ENCODE assay signal across 1 cellular context in the genomic region with DNA sequence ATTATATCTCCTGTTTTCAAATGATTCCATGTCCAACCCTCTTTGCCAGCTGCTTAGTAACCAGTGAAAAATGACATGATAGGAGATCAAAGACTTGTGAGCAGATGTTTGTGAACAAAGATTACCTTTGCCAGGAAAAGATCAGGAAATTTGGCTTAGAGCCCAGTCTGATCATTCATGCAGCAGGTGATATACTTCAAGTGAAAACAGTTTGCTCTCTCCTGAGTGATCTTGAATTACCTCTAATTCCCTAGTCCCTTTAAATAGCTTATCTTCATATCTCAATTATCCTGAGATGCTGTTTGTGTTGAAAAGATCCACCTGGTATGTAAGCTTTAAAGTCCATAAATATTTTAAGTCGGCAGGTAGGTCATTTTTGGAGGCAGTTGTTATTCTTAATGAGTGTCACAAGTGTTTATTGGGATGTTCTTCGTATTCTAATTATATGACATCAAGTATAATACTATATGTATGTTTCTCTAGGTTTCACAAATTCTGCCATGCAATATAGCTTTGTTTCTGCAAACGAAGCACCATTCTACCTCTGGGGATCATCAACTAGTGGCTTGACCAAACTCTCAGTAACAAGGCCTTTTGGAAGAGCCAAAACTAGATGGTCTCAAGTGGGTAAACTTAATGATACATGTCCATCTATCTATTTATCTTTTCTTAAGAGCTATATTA.
TF ChIP-seq lines count a peak whose summit lies in the region.

No MANE protein-coding gene starts in this region.

TF ChIP-seq in Ishikawa, 13 proteins besides CTCF, POLR2A, EP300 and RAD21:
- no peak for TF ChIP-seq FOXM1 (IDR thresholded peaks at IDR 0.05; ENCODE audit: borderline replicate concordance, low read depth)
- no peak for TF ChIP-seq CREB1 (IDR thresholded peaks at IDR 0.05; ENCODE audit: low read depth)
- TF ChIP-seq NFIC (IDR thresholded peaks at IDR 0.05), result peak; percentile 57
- TF ChIP-seq, protein P1, sequence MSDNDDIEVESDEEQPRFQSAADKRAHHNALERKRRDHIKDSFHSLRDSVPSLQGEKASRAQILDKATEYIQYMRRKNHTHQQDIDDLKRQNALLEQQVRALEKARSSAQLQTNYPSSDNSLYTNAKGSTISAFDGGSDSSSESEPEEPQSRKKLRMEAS (IDR thresholded peaks at IDR 0.05), result no peak
- TF ChIP-seq CEBPB (IDR thresholded peaks at IDR 0.05), result no peak
